Comparison of ENCODE assay signal across 1 cellular context in the genomic region with DNA sequence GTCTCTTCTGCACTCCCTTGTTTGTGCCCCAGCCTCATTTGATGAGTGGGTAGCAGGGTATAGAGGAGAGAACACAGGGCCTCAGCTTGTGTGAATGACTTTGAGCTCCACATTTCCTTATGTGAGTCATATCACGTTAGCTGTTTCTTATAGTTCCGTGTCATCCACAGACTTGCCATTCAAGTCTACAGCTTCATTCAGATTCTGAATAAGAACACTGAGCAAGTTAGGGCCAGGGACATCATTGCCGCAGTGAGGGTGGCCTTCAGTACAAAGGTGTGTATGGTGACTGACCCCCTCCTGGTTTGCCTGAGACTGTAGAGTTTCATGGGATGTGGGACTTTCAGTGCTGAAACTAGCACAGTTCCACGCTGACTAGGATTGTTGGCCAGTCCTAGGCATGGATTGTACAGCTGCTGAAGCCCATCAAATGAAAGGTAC.
TF ChIP-seq lines count a peak whose summit lies in the region.

No MANE protein-coding gene starts in this region.

TF ChIP-seq in WTC11, 78 proteins besides CTCF, POLR2A, EP300 and RAD21 (continued from another document):
- TF ChIP-seq SP1 (CRISPR knock-in tag; conservative IDR thresholded peaks at IDR 0.05) (no peak), JUN (CRISPR knock-in tag; IDR thresholded peaks at IDR 0.05) (no peak)
